ENCODE assay signal across 13 cellular contexts in the genomic region with DNA sequence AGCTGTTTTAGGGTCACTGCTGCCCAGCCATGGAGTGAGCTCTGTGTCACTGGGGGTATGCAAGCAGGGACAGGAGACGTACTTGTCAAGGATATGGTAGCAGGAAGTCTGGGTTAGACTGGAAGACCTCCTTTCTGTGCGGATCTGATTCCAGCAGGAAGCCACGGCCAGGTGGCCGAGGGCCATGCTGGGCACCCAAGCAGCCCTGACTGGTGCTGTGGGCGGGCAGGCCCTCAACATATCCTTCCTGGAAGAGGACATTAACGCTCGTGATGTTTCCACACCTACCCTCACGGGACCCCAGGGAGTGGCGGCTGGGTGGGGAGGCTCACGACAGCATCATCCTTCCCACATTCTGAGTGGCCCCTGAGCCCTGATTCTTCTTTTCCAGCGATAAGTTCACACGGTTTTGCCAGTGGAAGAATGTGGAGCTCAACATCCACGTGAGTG. TPM values are rescaled to one million over a fixed set of nuclear protein-coding genes. Genes with fewer than 3 reads are reported as not detected.
A peak's percentile ranks its signal among the peaks of the same experiment; 100 is the strongest.
DNase-seq lines count a peak whose midpoint lies in the region; ATAC-seq and TF ChIP-seq lines count a peak whose summit lies in the region.
"Had no signal": no experiment of that assay in that cellular context is flagged by ENCODE, and none has a peak within 500 bp of the region (broad histone marks: within the 10 kb centered on the region; RNA-seq: fewer than 3 reads in every experiment).

No MANE protein-coding gene starts in this region.

- H3K27me3 Mint-ChIP-seq in activated CD8-positive, alpha-beta memory T cell treated with anti-CD3 and anti-CD28 coated beads, Interleukin-2, amount 10 ng/mL, durations not matched to agents 7 days and 5 days = no peaks in the 10 kb centered on the region
- H3K27me3 Mint-ChIP-seq in activated B cell treated with CpG ODN at 0.5 μM for 24 hours (no peaks in the 10 kb centered on the region), immature natural killer cell (ENCODE audit: low read depth in 3 of 3) (peaks cover 10 to 40% (median 25%) of the 10 kb centered on the region in 3 donors)
- no peaks in the 10 kb centered on the region for H3K27me3 Mint-ChIP-seq in stimulated activated naive B cell treated with anti-CD40 and anti-IgM and Interleukin-4, amounts not matched to agents 10 μg/mL and 1 μg/mL and 100 μg/mL, for 72 hours

- CTCF ChIA-PET in activated CD8-positive, alpha-beta memory T cell treated with anti-CD3 and anti-CD28 coated beads, Interleukin-2, amount 10 ng/mL, durations not matched to agents 7 days and 5 days (lab: Charles Lee) = interaction anchor here (4.3 to 5.7 kb wide), 2 partner anchors 8 to 13 kb away, joined by 41 to 59 read pairs; a partner anchor contains a TSS
- CTCF ChIA-PET in activated B cell treated with CpG ODN at 0.5 μM for 24 hours (lab: Charles Lee) = no interaction called here

- no peak for DNase-seq in activated CD8-positive, alpha-beta memory T cell treated with anti-CD3 and anti-CD28 coated beads, Interleukin-2, amount 10 ng/mL, durations not matched to agents 7 days and 5 days
- no peak for DNase-seq in activated CD8-positive, alpha-beta memory T cell treated with anti-CD3 and anti-CD28 coated beads, Interleukin-2, amount 50 U/mL, for 48 hours
- DNase-seq in activated B cell treated with CpG ODN at 0.5 μM for 24 hours (no peak), immature natural killer cell (no peak), NCI-H146 (lab: John Stamatoyannopoulos, UW) (no peak), NCI-H2171 (lab: John Stamatoyannopoulos, UW) (no peak)
- DNase-seq in stimulated activated naive B cell treated with anti-CD40 and anti-IgM and Interleukin-4, amounts not matched to agents 10 μg/mL and 1 μg/mL and 100 μg/mL, for 72 hours = no peak
- DNase-seq: DMS79 treated with DMSO at 0.1 percent for 48 hours, NCI-H2107, retina had no signal

- no peaks in the 10 kb centered on the region for H3K9me3 Mint-ChIP-seq in activated CD8-positive, alpha-beta memory T cell treated with anti-CD3 and anti-CD28 coated beads, Interleukin-2, amount 10 ng/mL, durations not matched to agents 7 days and 5 days (ENCODE audit: low read depth)
- H3K9me3 Mint-ChIP-seq in activated B cell treated with CpG ODN at 0.5 μM for 24 hours (no peaks in the 10 kb centered on the region), immature natural killer cell (peaks cover 0 to 1% (median 0%) of the 10 kb centered on the region in 6 donors)
- peaks cover 1 to 3% of the 10 kb centered on the region in 2 donors for H3K9me3 Mint-ChIP-seq in stimulated activated naive B cell treated with anti-CD40 and anti-IgM and Interleukin-4, amounts not matched to agents 10 μg/mL and 1 μg/mL and 100 μg/mL, for 72 hours
- H3K9me3 Mint-ChIP-seq: mesothelial cell of epicardium had no signal

- peak overlapping the region; percentile 86 for H3K27ac Mint-ChIP-seq in activated CD8-positive, alpha-beta memory T cell treated with anti-CD3 and anti-CD28 coated beads, Interleukin-2, amount 10 ng/mL, durations not matched to agents 7 days and 5 days
- peak overlapping the region; percentile 98 for H3K27ac Mint-ChIP-seq in activated B cell treated with CpG ODN at 0.5 μM for 24 hours
- H3K27ac Mint-ChIP-seq in immature natural killer cell = peak overlapping the region; percentile 90 to 99 (median 97)
- H3K27ac Mint-ChIP-seq in stimulated activated naive B cell treated with anti-CD40 and anti-IgM and Interleukin-4, amounts not matched to agents 10 μg/mL and 1 μg/mL and 100 μg/mL, for 72 hours = peak overlapping the region; percentile 95
- H3K27ac Mint-ChIP-seq: mesothelial cell of epicardium had no signal

- peaks cover 62% of the 10 kb centered on the region for H3K4me1 Mint-ChIP-seq in activated CD8-positive, alpha-beta memory T cell treated with anti-CD3 and anti-CD28 coated beads, Interleukin-2, amount 10 ng/mL, durations not matched to agents 7 days and 5 days
- H3K4me1 Mint-ChIP-seq in activated B cell treated with CpG ODN at 0.5 μM for 24 hours (peaks cover 59% of the 10 kb centered on the region), immature natural killer cell (peaks cover 48 to 56% of the 10 kb centered on the region in 2 donors)
- peaks cover 47 to 70% of the 10 kb centered on the region in 2 donors for H3K4me1 Mint-ChIP-seq in stimulated activated naive B cell treated with anti-CD40 and anti-IgM and Interleukin-4, amounts not matched to agents 10 μg/mL and 1 μg/mL and 100 μg/mL, for 72 hours
- H3K4me1 Mint-ChIP-seq: mesothelial cell of epicardium had no signal

- peaks cover 48% of the 10 kb centered on the region for H3K36me3 Mint-ChIP-seq in activated CD8-positive, alpha-beta memory T cell treated with anti-CD3 and anti-CD28 coated beads, Interleukin-2, amount 10 ng/mL, durations not matched to agents 7 days and 5 days
- H3K36me3 Mint-ChIP-seq in activated B cell treated with CpG ODN at 0.5 μM for 24 hours (ENCODE audit: low read depth) = peaks cover 63% of the 10 kb centered on the region
- peaks cover 4 to 11% (median 8%) of the 10 kb centered on the region in 3 donors for H3K36me3 Mint-ChIP-seq in immature natural killer cell
- peaks cover 59 to 73% of the 10 kb centered on the region in 2 donors for H3K36me3 Mint-ChIP-seq in stimulated activated naive B cell treated with anti-CD40 and anti-IgM and Interleukin-4, amounts not matched to agents 10 μg/mL and 1 μg/mL and 100 μg/mL, for 72 hours

- POLR2A ChIA-PET in activated B cell treated with CpG ODN at 0.5 μM for 24 hours (lab: Charles Lee) = interaction anchor here (1.2 to 5.2 kb wide), 3 partner anchors 8 to 40 kb away, joined by 3 to 164 read pairs (median 89); a partner anchor contains a TSS

- intact Hi-C loops in activated B cell treated with CpG ODN at 0.5 μM for 24 hours (cut with micrococcal nuclease) = no loop called here

- no peak for TF ChIP-seq CTCF in activated B cell treated with CpG ODN at 0.5 μM for 24 hours (IDR thresholded peaks at IDR 0.05)

- H3K4me3 Mint-ChIP-seq in activated CD8-positive, alpha-beta memory T cell treated with anti-CD3 and anti-CD28 coated beads, Interleukin-2, amount 10 ng/mL, durations not matched to agents 7 days and 5 days = no peak overlapping the region
- H3K4me3 Mint-ChIP-seq in activated B cell treated with CpG ODN at 0.5 μM for 24 hours (no peak overlapping the region), immature natural killer cell (no peak overlapping the region)
- peak overlapping the region in 1 of 2 donors; percentile 13 for H3K4me3 Mint-ChIP-seq in stimulated activated naive B cell treated with anti-CD40 and anti-IgM and Interleukin-4, amounts not matched to agents 10 μg/mL and 1 μg/mL and 100 μg/mL, for 72 hours
- H3K4me3 Mint-ChIP-seq: mesothelial cell of epicardium had no signal

- ATAC-seq in activated CD8-positive, alpha-beta memory T cell treated with anti-CD3 and anti-CD28 coated beads, Interleukin-2, amount 10 ng/mL, durations not matched to agents 7 days and 5 days = no peak
- no peak for ATAC-seq in activated B cell treated with CpG ODN at 0.5 μM for 24 hours (ENCODE audit: low read depth)
- ATAC-seq in stimulated activated naive B cell treated with anti-CD40 and anti-IgM and Interleukin-4, amounts not matched to agents 10 μg/mL and 1 μg/mL and 100 μg/mL, for 72 hours (replicated peaks) = no peak
- no peak for ATAC-seq in HG02885 (IDR thresholded peaks at IDR 0.05; ENCODE audit: poor library complexity, unreplicated experiment)
- ATAC-seq: A549 had no signal

RNA-seq across cellular contexts. Expression of a gene that starts 8.7 kb away (rescaled TPM):
- total RNA-seq in activated CD8-positive, alpha-beta memory T cell treated with anti-CD3 and anti-CD28 coated beads, Interleukin-2, amount 10 ng/mL, durations not matched to agents 7 days and 5 days = 100 to 1,000 TPM; 148 to 172 TPM
- 97.2 and 116 TPM in 2 replicates for total RNA-seq in activated B cell treated with CpG ODN at 0.5 μM for 24 hours
- polyA plus RNA-seq in immature natural killer cell = 10 to 100 TPM; 12.4 to 26.7 (median 14.2) TPM

RNA-seq across cellular contexts. Expression of a gene that starts 14.1 kb away (rescaled TPM):
- total RNA-seq in activated CD8-positive, alpha-beta memory T cell treated with anti-CD3 and anti-CD28 coated beads, Interleukin-2, amount 10 ng/mL, durations not matched to agents 7 days and 5 days = 100 to 1,000 TPM; 366 to 402 TPM
- total RNA-seq in activated B cell treated with CpG ODN at 0.5 μM for 24 hours = 159 and 175 TPM in 2 replicates
- polyA plus RNA-seq in immature natural killer cell = 10 to 100 TPM; 15.2 to 25.9 (median 22.9) TPM

RNA-seq across cellular contexts. Expression of a gene that starts 23.0 kb away (rescaled TPM):
- total RNA-seq in activated CD8-positive, alpha-beta memory T cell treated with anti-CD3 and anti-CD28 coated beads, Interleukin-2, amount 10 ng/mL, durations not matched to agents 7 days and 5 days = 10 to 100 TPM; 10.7 to 26.4 TPM
- 5.1 and 7.7 TPM in 2 replicates for total RNA-seq in activated B cell treated with CpG ODN at 0.5 μM for 24 hours
- 1 to 10 TPM; 1.1 to 4.8 (median 2.3) TPM for polyA plus RNA-seq in immature natural killer cell
